25 cellular contexts compared by ENCODE assay signal in the genomic region with DNA sequence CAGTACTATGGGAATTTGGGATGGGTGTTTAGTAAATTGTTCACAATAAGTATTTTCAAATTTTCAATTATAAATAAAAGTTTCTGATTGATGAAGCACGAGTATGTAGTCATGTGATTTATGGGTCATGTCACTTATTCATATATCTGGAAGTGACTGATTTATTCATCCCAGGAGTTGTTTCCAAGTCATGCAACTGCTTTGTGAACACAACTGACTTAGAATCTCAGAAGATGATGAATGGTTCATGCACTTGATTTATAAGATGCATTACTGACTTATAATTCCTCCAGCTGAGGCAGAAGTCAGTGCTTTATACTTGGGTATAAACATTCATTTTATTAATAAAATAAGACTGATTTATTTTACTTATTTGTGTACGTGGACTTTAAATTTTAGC.
DNase-seq lines count a peak whose midpoint lies in the region; ATAC-seq, FAIRE-seq and TF ChIP-seq lines count a peak whose summit lies in the region.
"Had no signal": no experiment of that assay in that cellular context is flagged by ENCODE, and none has a peak within 500 bp of the region (broad histone marks: within the 10 kb centered on the region; RNA-seq: fewer than 3 reads in every experiment).

No MANE protein-coding gene starts in this region.

- ATAC-seq in PC-3, result no peak
- no peak for ATAC-seq in HG03175 (IDR thresholded peaks at IDR 0.05; ENCODE audit: unreplicated experiment)
- ATAC-seq: CD8-positive, alpha-beta T cell; GM23338; HCT116; Panc1; Right ventricle myocardium inferior had no signal

- H3K9me2 ChIP-seq in PC-3 (replicated peaks; ENCODE audit: low read length), result no peaks in the 10 kb centered on the region

- H3K4me3 ChIP-seq in ACC112 (ENCODE audit: low read depth, low read length), result no peak overlapping the region
- no peak overlapping the region for H3K4me3 ChIP-seq in PC-3 (ENCODE audit: low read length)
- no peak overlapping the region for H3K4me3 ChIP-seq in mammary epithelial cell (replicated peaks in 1 of 3; ENCODE audit: insufficient read depth in 1 of 3, low read depth in 2 of 3, low read length in 3 of 3)
- no peak overlapping the region for H3K4me3 ChIP-seq in kidney (ENCODE audit: low read length in 2 of 2)
- H3K4me3 ChIP-seq in Peyer's patch, result no peak overlapping the region
- H3K4me3 ChIP-seq: GM23338, SJSA1 had no signal

- no peaks in the 10 kb centered on the region for H3K27me3 ChIP-seq in ACC112 (ENCODE audit: insufficient read depth, low read length)
- no peaks in the 10 kb centered on the region for H3K27me3 ChIP-seq in PC-3 (ENCODE audit: low read length)
- H3K27me3 ChIP-seq in mammary epithelial cell (ENCODE audit: insufficient read depth, low read length), result no peaks in the 10 kb centered on the region
- no peaks in the 10 kb centered on the region for H3K27me3 ChIP-seq in Peyer's patch
- H3K27me3 ChIP-seq: SJSA1 had no signal

- H3K4me1 Mint-ChIP-seq in nephron, result peaks cover 21% of the 10 kb centered on the region
- H3K4me1 Mint-ChIP-seq: GM23338 had no signal

- no peaks in the 10 kb centered on the region for H3K9me3 Mint-ChIP-seq in nephron
- H3K9me3 Mint-ChIP-seq: CD8-positive, alpha-beta T cell; GM23338; IgD-negative memory B cell had no signal

- H3K9ac ChIP-seq in PC-3 (ENCODE audit: low read length) (no peak overlapping the region), mammary epithelial cell (ENCODE audit: insufficient read depth, low read length) (peak overlapping the region; percentile 44), kidney (ENCODE audit: low read length in 2 of 2) (no peak overlapping the region)

- H3K4me1 ChIP-seq in ACC112 (ENCODE audit: control insufficient read depth, insufficient read depth, low read length, unreplicated experiment) (peaks cover 34% of the 10 kb centered on the region), PC-3 (ENCODE audit: insufficient read depth, low read length) (peaks cover 25% of the 10 kb centered on the region; the same call in 1 of the 2 replicates), mammary epithelial cell (ENCODE audit: insufficient read depth, low read length) (peaks cover 13% of the 10 kb centered on the region), kidney (ENCODE audit: control insufficient read depth in 1 of 2, insufficient read depth in 1 of 2, low read depth in 1 of 2, low read length in 2 of 2) (no peaks in the 10 kb centered on the region), Peyer's patch (no peaks in the 10 kb centered on the region)
- H3K4me1 ChIP-seq: SJSA1 had no signal

- intact Hi-C loops in PC-3 (cut with micrococcal nuclease) (no loop called here), mammary epithelial cell (cut with micrococcal nuclease) (no loop called here), kidney (cut with DNase I) (no loop called here)

- H3K79me2 ChIP-seq in ACC112 (ENCODE audit: control insufficient read depth, insufficient read depth, low read length, unreplicated experiment), result no peaks in the 10 kb centered on the region
- no peaks in the 10 kb centered on the region for H3K79me2 ChIP-seq in PC-3 (ENCODE audit: low read length)
- no peaks in the 10 kb centered on the region for H3K79me2 ChIP-seq in mammary epithelial cell (ENCODE audit: insufficient read depth, low read length)

- H3K4me2 ChIP-seq in PC-3 (ENCODE audit: low read length) (no peak overlapping the region), mammary epithelial cell (ENCODE audit: insufficient read depth, low read depth, low read length) (peak overlapping the region; percentile 32)
- H3K4me2 ChIP-seq: GM23338 had no signal

- H4K20me1 ChIP-seq in PC-3 (ENCODE audit: low read length) (no peaks in the 10 kb centered on the region), mammary epithelial cell (ENCODE audit: insufficient read depth, low read length) (no peaks in the 10 kb centered on the region)

- peak overlapping the region in 2 of 3 experiments; percentile 30 to 71 for H3K27ac Mint-ChIP-seq in nephron
- H3K27ac Mint-ChIP-seq: CD8-positive, alpha-beta T cell; GM23338; IgD-negative memory B cell had no signal

- TF ChIP-seq CTCF in PC-3 (conservative IDR thresholded peaks at IDR 0.05; ENCODE audit: low read depth, low read length), result no peak
- no peak for TF ChIP-seq CTCF in mammary epithelial cell (conservative IDR thresholded peaks at IDR 0.05 in 1 of 2, IDR thresholded peaks at IDR 0.05 in 1 of 2; ENCODE audit: extremely low read depth in 1 of 2, insufficient read depth in 1 of 2, low read depth in 1 of 2, low read length in 2 of 2)
- TF ChIP-seq CTCF in nephron (IDR thresholded peaks at IDR 0.05; ENCODE audit: unreplicated experiment in 3 of 3), result no peak
- TF ChIP-seq CTCF in kidney (IDR thresholded peaks at IDR 0.05; ENCODE audit: borderline replicate concordance, extremely low read depth, insufficient read depth), result no peak
- no peak for TF ChIP-seq CTCF in Peyer's patch (IDR thresholded peaks at IDR 0.05)

- no peaks in the 10 kb centered on the region for H3K9me3 ChIP-seq in PC-3 (ENCODE audit: low read length)
- no peaks in the 10 kb centered on the region for H3K9me3 ChIP-seq in mammary epithelial cell (replicated peaks; ENCODE audit: insufficient read depth, low read length)
- no peaks in the 10 kb centered on the region for H3K9me3 ChIP-seq in kidney (ENCODE audit: control insufficient read depth in 1 of 2, low read length in 2 of 2)
- H3K9me3 ChIP-seq in Peyer's patch, result no peaks in the 10 kb centered on the region
- H3K9me3 ChIP-seq: SJSA1 had no signal

- DNase-seq in PC-3, result no peak
- no peak for DNase-seq in mammary epithelial cell
- no peak for DNase-seq in kidney
- DNase-seq in Peyer's patch, result no peak
- DNase-seq: 8988T; AML-193; C1 segment of cervical spinal cord; CD8-positive, alpha-beta T cell; DND-41; Karpas-422; NCI-H1417; NCI-H187; NCI-H510A; NCI-H774; NK-92 treated with Interleukin-12 subunit alpha and Interleukin-12 subunit beta, amount 100 ng/mL, for 24 hours had no signal

- WGBS in mammary epithelial cell (ENCODE audit: low coverage, missing lambda C conversion rate), result 100% methylated on average over 2 of the region's 2 CpGs

- H3K27me3 Mint-ChIP-seq in nephron (ENCODE audit: low read depth), result no peaks in the 10 kb centered on the region
- H3K27me3 Mint-ChIP-seq: IgD-negative memory B cell had no signal

- no peak for FAIRE-seq in kidney (lab: Jason Lieb, UNC)
- FAIRE-seq: GM12891 had no signal

- H3K4me3 Mint-ChIP-seq in nephron, result no peak overlapping the region
- H3K4me3 Mint-ChIP-seq: CD8-positive, alpha-beta T cell; GM23338; IgD-negative memory B cell had no signal

- TF ChIP-seq POLR2A in Peyer's patch (IDR thresholded peaks at IDR 0.05), result no peak

- no peaks in the 10 kb centered on the region for H3F3A ChIP-seq in PC-3 (ENCODE audit: low read length, unreplicated experiment)

- no peaks in the 10 kb centered on the region for H3K36me3 Mint-ChIP-seq in nephron (ENCODE audit: low read depth)
- H3K36me3 Mint-ChIP-seq: CD8-positive, alpha-beta T cell had no signal

- H3K36me3 ChIP-seq in ACC112 (ENCODE audit: insufficient read depth, low read length) (no peaks in the 10 kb centered on the region), PC-3 (ENCODE audit: low read depth, low read length) (no peaks in the 10 kb centered on the region), mammary epithelial cell (ENCODE audit: insufficient read depth, low read length) (no peaks in the 10 kb centered on the region), kidney (ENCODE audit: control insufficient read depth in 1 of 2, insufficient read depth in 2 of 2, low read length in 2 of 2) (no peaks in the 10 kb centered on the region), Peyer's patch (no peaks in the 10 kb centered on the region)
- H3K36me3 ChIP-seq: SJSA1 had no signal

- POLR2A ChIA-PET in PC-3 (lab: Charles Lee; ENCODE audit: unreplicated experiment), result no interaction called here

- in situ Hi-C loops in mammary epithelial cell (cut with MboI; ENCODE audit: low sequenced_read_pairs in 2 of 2), result no loop called here

- H3K27ac ChIP-seq in ACC112 (ENCODE audit: low read depth, low read length) (peak overlapping the region; percentile 93), PC-3 (ENCODE audit: low read length) (peak overlapping the region; percentile 27; the same call in 1 of the 2 replicates), mammary epithelial cell (ENCODE audit: insufficient read depth, low read depth, low read length) (peak overlapping the region; percentile 89), kidney (ENCODE audit: low read depth in 2 of 2, low read length in 2 of 2) (no peak overlapping the region), Peyer's patch (no peak overlapping the region)
- H3K27ac ChIP-seq: SJSA1 had no signal

- BruUV-seq in PC-3 (replicated peaks; lab: Mats Ljungman, UMichigan) (no TSS peak), mammary epithelial cell (replicated peaks; lab: Mats Ljungman, UMichigan) (no TSS peak)

- no peak overlapping the region for H2AFZ ChIP-seq in ACC112 (ENCODE audit: low read length, unreplicated experiment)
- H2AFZ ChIP-seq in PC-3 (ENCODE audit: low read length), result no peak overlapping the region
- no peak overlapping the region for H2AFZ ChIP-seq in mammary epithelial cell (ENCODE audit: low read depth, low read length)
- H2AFZ ChIP-seq: GM23338 had no signal

- CTCF ChIA-PET in PC-3 (lab: Charles Lee) (no interaction called here), mammary epithelial cell (lab: Charles Lee; ENCODE audit: low non-redundant PET) (no interaction called here)

- dilution Hi-C loops in mammary epithelial cell (cut with HindIII; ENCODE audit: low sequenced_read_pairs), result no loop called here

Comparison
In these comparisons a context has a peak if more than half of its experiments do, and no peak if none do; other contexts are left out.
1. H3K27ac ChIP-seq: peak in ACC112 (single experiment), PC-3 (single experiment) and mammary epithelial cell (single experiment); none in kidney (0 of 2) and Peyer's patch (0 of 4).